In the genomic region with DNA sequence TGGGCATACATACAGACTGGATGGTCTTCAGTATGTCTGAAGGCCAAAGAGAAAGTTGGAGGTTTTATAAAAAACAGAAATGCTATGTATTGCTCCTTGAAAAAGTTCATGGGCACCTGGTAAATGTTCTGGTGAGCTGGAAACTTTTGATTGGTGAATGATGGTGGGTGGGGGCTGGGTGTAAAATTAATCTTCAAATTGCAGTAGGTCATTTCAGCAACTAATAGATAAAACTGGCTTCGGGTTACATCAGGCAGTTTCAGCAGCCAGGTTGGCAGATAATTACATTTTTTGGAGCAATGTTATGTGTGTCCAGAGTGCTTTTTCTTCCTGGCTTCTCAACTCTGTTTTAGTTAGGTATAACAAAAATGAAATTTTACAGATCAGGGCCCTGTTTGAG, we compare ENCODE assay signal across 1 cellular context.
TF ChIP-seq lines count a peak whose summit lies in the region.

No MANE protein-coding gene starts in this region.

TF ChIP-seq in K562, 482 proteins besides CTCF, POLR2A, EP300 and RAD21:
- TF ChIP-seq ARID1B (IDR thresholded peaks at IDR 0.05), result peak; percentile 52
- TF ChIP-seq CBX3 (IDR thresholded peaks at IDR 0.05; ENCODE audit: borderline replicate concordance in 1 of 2, low read length in 2 of 2), result no peak
- peak; percentile 44; the same call in 1 of the 2 replicates for TF ChIP-seq CBFA2T3 (IDR thresholded peaks at IDR 0.05)
- TF ChIP-seq, protein P1, sequence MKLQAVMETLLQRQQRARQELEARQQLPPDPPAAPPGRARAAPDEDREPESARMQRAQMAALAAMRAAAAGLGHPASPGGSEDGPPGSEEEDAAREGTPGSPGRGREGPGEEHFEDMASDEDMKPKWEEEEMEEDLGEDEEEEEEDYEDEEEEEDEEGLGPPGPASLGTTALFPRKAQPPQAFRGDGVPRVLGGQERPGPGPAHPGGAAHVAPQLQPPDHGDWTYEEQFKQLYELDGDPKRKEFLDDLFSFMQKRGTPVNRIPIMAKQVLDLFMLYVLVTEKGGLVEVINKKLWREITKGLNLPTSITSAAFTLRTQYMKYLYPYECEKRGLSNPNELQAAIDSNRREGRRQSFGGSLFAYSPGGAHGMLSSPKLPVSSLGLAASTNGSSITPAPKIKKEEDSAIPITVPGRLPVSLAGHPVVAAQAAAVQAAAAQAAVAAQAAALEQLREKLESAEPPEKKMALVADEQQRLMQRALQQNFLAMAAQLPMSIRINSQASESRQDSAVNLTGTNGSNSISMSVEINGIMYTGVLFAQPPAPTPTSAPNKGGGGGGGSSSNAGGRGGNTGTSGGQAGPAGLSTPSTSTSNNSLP (IDR thresholded peaks at IDR 0.05; ENCODE audit: borderline replicate concordance, low read depth, low read length), result no peak
- TF ChIP-seq, protein P2, sequence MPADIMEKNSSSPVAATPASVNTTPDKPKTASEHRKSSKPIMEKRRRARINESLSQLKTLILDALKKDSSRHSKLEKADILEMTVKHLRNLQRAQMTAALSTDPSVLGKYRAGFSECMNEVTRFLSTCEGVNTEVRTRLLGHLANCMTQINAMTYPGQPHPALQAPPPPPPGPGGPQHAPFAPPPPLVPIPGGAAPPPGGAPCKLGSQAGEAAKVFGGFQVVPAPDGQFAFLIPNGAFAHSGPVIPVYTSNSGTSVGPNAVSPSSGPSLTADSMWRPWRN (IDR thresholded peaks at IDR 0.05; ENCODE audit: low read depth), result no peak
- no peak for TF ChIP-seq ELF4 (CRISPR knock-in tag; IDR thresholded peaks at IDR 0.05)
- TF ChIP-seq SMARCA4 (IDR thresholded peaks at IDR 0.05), result 0 out of 2 replicates have a peak, but pooled peaks have one; percentile 16
- no peak for TF ChIP-seq MCM2 (IDR thresholded peaks at IDR 0.05; ENCODE audit: low read depth)
- TF ChIP-seq KDM5B (IDR thresholded peaks at IDR 0.05; ENCODE audit: insufficient replicate concordance, low read depth, low read length), result no peak
